In genomic region chr6:109455502-109456282, GRCh38 we compare ENCODE assay signal across 8 cellular contexts. TPM values are rescaled to one million over a fixed set of nuclear protein-coding genes. Genes with fewer than 3 reads are reported as not detected.
DNase-seq lines count a peak whose midpoint lies in the region; ATAC-seq and TF ChIP-seq lines count a peak whose summit lies in the region.

A gene with protein sequence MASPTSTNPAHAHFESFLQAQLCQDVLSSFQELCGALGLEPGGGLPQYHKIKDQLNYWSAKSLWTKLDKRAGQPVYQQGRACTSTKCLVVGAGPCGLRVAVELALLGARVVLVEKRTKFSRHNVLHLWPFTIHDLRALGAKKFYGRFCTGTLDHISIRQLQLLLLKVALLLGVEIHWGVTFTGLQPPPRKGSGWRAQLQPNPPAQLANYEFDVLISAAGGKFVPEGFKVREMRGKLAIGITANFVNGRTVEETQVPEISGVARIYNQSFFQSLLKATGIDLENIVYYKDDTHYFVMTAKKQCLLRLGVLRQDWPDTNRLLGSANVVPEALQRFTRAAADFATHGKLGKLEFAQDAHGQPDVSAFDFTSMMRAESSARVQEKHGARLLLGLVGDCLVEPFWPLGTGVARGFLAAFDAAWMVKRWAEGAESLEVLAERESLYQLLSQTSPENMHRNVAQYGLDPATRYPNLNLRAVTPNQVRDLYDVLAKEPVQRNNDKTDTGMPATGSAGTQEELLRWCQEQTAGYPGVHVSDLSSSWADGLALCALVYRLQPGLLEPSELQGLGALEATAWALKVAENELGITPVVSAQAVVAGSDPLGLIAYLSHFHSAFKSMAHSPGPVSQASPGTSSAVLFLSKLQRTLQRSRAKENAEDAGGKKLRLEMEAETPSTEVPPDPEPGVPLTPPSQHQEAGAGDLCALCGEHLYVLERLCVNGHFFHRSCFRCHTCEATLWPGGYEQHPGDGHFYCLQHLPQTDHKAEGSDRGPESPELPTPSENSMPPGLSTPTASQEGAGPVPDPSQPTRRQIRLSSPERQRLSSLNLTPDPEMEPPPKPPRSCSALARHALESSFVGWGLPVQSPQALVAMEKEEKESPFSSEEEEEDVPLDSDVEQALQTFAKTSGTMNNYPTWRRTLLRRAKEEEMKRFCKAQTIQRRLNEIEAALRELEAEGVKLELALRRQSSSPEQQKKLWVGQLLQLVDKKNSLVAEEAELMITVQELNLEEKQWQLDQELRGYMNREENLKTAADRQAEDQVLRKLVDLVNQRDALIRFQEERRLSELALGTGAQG (minus strand): TSS chr6:109455772. CDS start chr6:109454196, 1,576 bp downstream.

- DNase-seq in DMS79 treated with DMSO at 0.1 percent for 48 hours (lab: John Stamatoyannopoulos, UW) (peak; percentile 59), HUDEP-2 (lab: John Stamatoyannopoulos, UW; ENCODE audit: unreplicated experiment in 76 of 76) (peak in 69 of 76 experiments; percentile 16 to 81 (median 62)), SHP77 treated with DMSO at 0.1 percent for 48 hours (lab: John Stamatoyannopoulos, UW) (peak; percentile 58), globus pallidus (ENCODE audit: low spot score) (peak; percentile 59), osteoblast (ENCODE audit: insufficient read length, low spot score, missing footprints) (peak; percentile 87), type B pancreatic cell (ENCODE audit: extremely low spot score, unreplicated experiment) (no peak)
- DNase-seq in activated naive CD4-positive, alpha-beta T cell treated with Interleukin-2 at 50 U/mL for 16 hours: peak; percentile 72

- no peaks in the 10 kb centered on the region for H3K79me2 ChIP-seq in osteoblast (ENCODE audit: insufficient read depth, low read length)

- no peaks in the 10 kb centered on the region for H3K9me3 Mint-ChIP-seq in type B pancreatic cell

- no peaks in the 10 kb centered on the region for H3K27me3 Mint-ChIP-seq in type B pancreatic cell

- peak; percentile 19 for TF ChIP-seq CTCF in osteoblast (IDR thresholded peaks at IDR 0.05; ENCODE audit: extremely low read depth, low read depth, low read length)
- TF ChIP-seq CTCF in type B pancreatic cell (conservative IDR thresholded peaks at IDR 0.05): peak; percentile 62

- H3K9me3 ChIP-seq in osteoblast (ENCODE audit: low read depth, low read length): no peaks in the 10 kb centered on the region

- no peak within 1 kb of the TSS for H3K27ac ChIP-seq in osteoblast (ENCODE audit: low read depth, low read length)

- peaks cover 4% of the 10 kb centered on the region for H3K4me1 ChIP-seq in osteoblast (ENCODE audit: insufficient read depth, low read length)

- H3K4me1 Mint-ChIP-seq in type B pancreatic cell (ENCODE audit: unreplicated experiment): peaks cover 23% of the 10 kb centered on the region

- peaks cover 3% of the 10 kb centered on the region for H3K36me3 Mint-ChIP-seq in type B pancreatic cell

- peak within 1 kb of the TSS; percentile 79 for H3K4me3 ChIP-seq in osteoblast (ENCODE audit: insufficient read depth, low read length)

- no peaks in the 10 kb centered on the region for H4K20me1 ChIP-seq in osteoblast (ENCODE audit: insufficient read depth, low read length)

- peak within 1 kb of the TSS; percentile 96 for H3K4me3 Mint-ChIP-seq in type B pancreatic cell

- peak within 1 kb of the TSS; percentile 56 for H3K27ac Mint-ChIP-seq in type B pancreatic cell

- H3K4me2 ChIP-seq in osteoblast (ENCODE audit: insufficient read depth, low read length): peak within 1 kb of the TSS; percentile 90

- peak within 1 kb of the TSS; percentile 92 for H2AFZ ChIP-seq in osteoblast (ENCODE audit: low read length)

- peak; percentile 51 for ATAC-seq in GM21381 (IDR thresholded peaks at IDR 0.05; ENCODE audit: unreplicated experiment)

- peaks cover 4% of the 10 kb centered on the region for H3K36me3 ChIP-seq in osteoblast (ENCODE audit: insufficient read depth, low read length)

- no peaks in the 10 kb centered on the region for H3K27me3 ChIP-seq in osteoblast (ENCODE audit: insufficient read depth, low read length)

RNA-seq across cellular contexts. Expression of the gene that starts here (rescaled TPM):
- 26.1 and 28.0 TPM in 2 replicates for total RNA-seq in osteoblast
- total RNA-seq in type B pancreatic cell (ENCODE audit: low replicate concordance): 27.7 and 49.7 TPM in 2 replicates
